In the genomic region with DNA sequence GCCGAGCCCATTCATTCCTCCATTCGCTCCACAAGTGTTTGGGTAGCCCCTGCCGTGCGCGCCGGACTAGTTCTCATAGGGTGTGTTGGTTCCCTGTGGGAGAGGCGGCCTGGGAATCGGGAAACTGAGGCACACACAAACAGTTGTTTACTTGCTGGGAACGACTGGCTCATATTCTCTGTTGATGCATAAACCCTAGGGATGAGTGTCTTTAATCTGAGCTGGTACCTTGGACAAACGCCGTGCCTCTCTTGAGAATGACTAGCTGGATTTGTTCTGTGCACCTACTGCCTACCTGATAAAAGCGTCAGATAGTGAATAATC, we compare ENCODE assay signal across 1 cellular context.
TF ChIP-seq lines count a peak whose summit lies in the region.

No MANE protein-coding gene starts in this region.

TF ChIP-seq in WTC11, 78 proteins besides CTCF, POLR2A, EP300 and RAD21 (continued from another document):
- TF ChIP-seq, protein P1, sequence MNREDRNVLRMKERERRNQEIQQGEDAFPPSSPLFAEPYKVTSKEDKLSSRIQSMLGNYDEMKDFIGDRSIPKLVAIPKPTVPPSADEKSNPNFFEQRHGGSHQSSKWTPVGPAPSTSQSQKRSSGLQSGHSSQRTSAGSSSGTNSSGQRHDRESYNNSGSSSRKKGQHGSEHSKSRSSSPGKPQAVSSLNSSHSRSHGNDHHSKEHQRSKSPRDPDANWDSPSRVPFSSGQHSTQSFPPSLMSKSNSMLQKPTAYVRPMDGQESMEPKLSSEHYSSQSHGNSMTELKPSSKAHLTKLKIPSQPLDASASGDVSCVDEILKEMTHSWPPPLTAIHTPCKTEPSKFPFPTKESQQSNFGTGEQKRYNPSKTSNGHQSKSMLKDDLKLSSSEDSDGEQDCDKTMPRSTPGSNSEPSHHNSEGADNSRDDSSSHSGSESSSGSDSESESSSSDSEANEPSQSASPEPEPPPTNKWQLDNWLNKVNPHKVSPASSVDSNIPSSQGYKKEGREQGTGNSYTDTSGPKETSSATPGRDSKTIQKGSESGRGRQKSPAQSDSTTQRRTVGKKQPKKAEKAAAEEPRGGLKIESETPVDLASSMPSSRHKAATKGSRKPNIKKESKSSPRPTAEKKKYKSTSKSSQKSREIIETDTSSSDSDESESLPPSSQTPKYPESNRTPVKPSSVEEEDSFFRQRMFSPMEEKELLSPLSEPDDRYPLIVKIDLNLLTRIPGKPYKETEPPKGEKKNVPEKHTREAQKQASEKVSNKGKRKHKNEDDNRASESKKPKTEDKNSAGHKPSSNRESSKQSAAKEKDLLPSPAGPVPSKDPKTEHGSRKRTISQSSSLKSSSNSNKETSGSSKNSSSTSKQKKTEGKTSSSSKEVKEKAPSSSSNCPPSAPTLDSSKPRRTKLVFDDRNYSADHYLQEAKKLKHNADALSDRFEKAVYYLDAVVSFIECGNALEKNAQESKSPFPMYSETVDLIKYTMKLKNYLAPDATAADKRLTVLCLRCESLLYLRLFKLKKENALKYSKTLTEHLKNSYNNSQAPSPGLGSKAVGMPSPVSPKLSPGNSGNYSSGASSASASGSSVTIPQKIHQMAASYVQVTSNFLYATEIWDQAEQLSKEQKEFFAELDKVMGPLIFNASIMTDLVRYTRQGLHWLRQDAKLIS (CRISPR knock-in tag; IDR thresholded peaks at IDR 0.05; ENCODE audit: borderline replicate concordance): no peak
- no peak for TF ChIP-seq OVOL2 (CRISPR knock-in tag; IDR thresholded peaks at IDR 0.05; ENCODE audit: borderline replicate concordance)
- TF ChIP-seq ZNF138 (CRISPR knock-in tag; conservative IDR thresholded peaks at IDR 0.05): no peak
- TF ChIP-seq RORB (CRISPR knock-in tag; IDR thresholded peaks at IDR 0.05): no peak
- no peak for TF ChIP-seq TCF7 (CRISPR knock-in tag; IDR thresholded peaks at IDR 0.05; ENCODE audit: low read depth)
- no peak for TF ChIP-seq CBFB (CRISPR knock-in tag; IDR thresholded peaks at IDR 0.05; ENCODE audit: low read depth)
- no peak for TF ChIP-seq NR1H2 (CRISPR knock-in tag; IDR thresholded peaks at IDR 0.05)
